Comparison of ENCODE assay signal across 10 cellular contexts in the genomic region with DNA sequence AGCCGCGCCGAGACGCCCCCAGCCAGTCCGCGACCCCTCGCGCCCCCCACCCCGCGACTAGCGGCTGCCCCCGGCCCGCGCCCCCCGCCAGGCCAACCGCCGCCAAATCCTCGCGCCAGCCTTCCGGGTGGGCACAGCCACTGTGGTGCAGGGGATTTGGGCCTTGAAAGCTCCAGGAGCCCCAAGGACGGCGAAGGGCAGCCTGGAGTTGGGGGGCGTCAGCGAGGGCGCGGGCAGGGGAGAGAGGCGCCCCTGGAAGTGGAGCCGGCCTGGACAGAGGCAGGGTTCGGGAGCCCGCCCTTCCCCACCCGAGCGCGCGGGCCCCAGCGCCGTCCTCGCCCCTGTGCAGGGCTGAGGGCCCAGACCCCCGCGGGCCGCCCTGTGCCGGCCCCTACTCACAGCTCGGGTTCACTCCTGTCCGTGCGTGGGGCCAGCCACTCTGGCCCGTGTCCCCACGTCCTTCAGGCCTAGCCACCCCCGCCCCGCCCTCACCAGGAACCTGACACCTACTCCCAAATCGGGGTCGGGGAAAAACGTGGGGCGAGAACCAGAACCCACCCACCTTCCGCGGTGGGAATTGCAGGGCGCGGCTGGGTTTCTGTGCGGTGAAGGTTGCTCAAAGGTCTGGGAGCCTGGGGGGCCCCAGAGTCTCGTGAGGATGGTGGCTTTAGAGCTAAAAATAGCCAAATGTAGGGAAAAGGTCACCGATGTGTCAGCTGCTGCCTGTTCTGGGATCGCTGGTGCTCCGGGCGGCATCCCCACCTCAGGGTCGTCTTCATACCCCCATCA. TPM values are rescaled to one million over a fixed set of nuclear protein-coding genes. Genes with fewer than 3 reads are reported as not detected.
DNase-seq lines count a peak whose midpoint lies in the region; ATAC-seq and TF ChIP-seq lines count a peak whose summit lies in the region.
"Had no signal": no experiment of that assay in that cellular context is flagged by ENCODE, and none has a peak within 500 bp of the region (broad histone marks: within the 10 kb centered on the region; RNA-seq: fewer than 3 reads in every experiment).

A gene (minus strand): TSS at position 441 of the 789 bp plus-strand sequence. CDS start 512 bp downstream, outside the sequence.

- no peaks in the 10 kb centered on the region for H3K36me3 Mint-ChIP-seq in glutamatergic neuron (ENCODE audit: unreplicated experiment)
- no peaks in the 10 kb centered on the region for H3K36me3 Mint-ChIP-seq in osteocyte (ENCODE audit: unreplicated experiment)

- peaks cover 12% of the 10 kb centered on the region for H3K9me3 Mint-ChIP-seq in glutamatergic neuron (ENCODE audit: unreplicated experiment)
- H3K9me3 Mint-ChIP-seq in osteocyte (ENCODE audit: unreplicated experiment) = no peaks in the 10 kb centered on the region

- H3K27ac Mint-ChIP-seq in glutamatergic neuron (ENCODE audit: unreplicated experiment) (no peak within 1 kb of the TSS), osteocyte (ENCODE audit: unreplicated experiment) (no peak within 1 kb of the TSS)

- peaks cover 11% of the 10 kb centered on the region for H3K4me1 ChIP-seq in SJCRH30

- DNase-seq in AG20443 (ENCODE audit: low spot score) (peak; percentile 51), SJCRH30 (peak in 1 of 2 experiments; percentile 50), glutamatergic neuron (peak; percentile 50), osteocyte (ENCODE audit: extremely low spot score, unreplicated experiment) (no peak)
- no peak for DNase-seq in stimulated activated CD4-positive, alpha-beta T cell treated with anti-CD3 and anti-CD28 coated beads, Interleukin-4, amount 100 ng/mL, for 1 hour
- DNase-seq: effector CD8-positive, alpha-beta T cell; GDM1 had no signal

- ATAC-seq in HG03045 (IDR thresholded peaks at IDR 0.05; ENCODE audit: unreplicated experiment) (no peak), HG02763 (IDR thresholded peaks at IDR 0.05; ENCODE audit: unreplicated experiment) (no peak), GM21825 (IDR thresholded peaks at IDR 0.05; ENCODE audit: unreplicated experiment) (no peak)

- no peak within 1 kb of the TSS for H3K4me3 ChIP-seq in SJCRH30

- H3K27me3 ChIP-seq in SJCRH30 = no peaks in the 10 kb centered on the region

- H3K4me1 Mint-ChIP-seq in glutamatergic neuron (ENCODE audit: low read depth, unreplicated experiment) (peaks cover 14% of the 10 kb centered on the region), osteocyte (ENCODE audit: unreplicated experiment) (peaks cover 10% of the 10 kb centered on the region)

- H3K27ac ChIP-seq in SJCRH30 = no peak within 1 kb of the TSS

- no peaks in the 10 kb centered on the region for H3K9me3 ChIP-seq in SJCRH30 (replicated peaks)

- H3K4me3 Mint-ChIP-seq in glutamatergic neuron (ENCODE audit: unreplicated experiment) (peak within 1 kb of the TSS; percentile 55), osteocyte (ENCODE audit: unreplicated experiment) (no peak within 1 kb of the TSS)

- peaks cover 2% of the 10 kb centered on the region for H3K27me3 Mint-ChIP-seq in glutamatergic neuron (ENCODE audit: unreplicated experiment)
- H3K27me3 Mint-ChIP-seq in osteocyte (ENCODE audit: unreplicated experiment) = no peaks in the 10 kb centered on the region

- TF ChIP-seq CTCF in glutamatergic neuron (IDR thresholded peaks at IDR 0.05; ENCODE audit: partially characterized antibody, unreplicated experiment) (no peak), osteocyte (IDR thresholded peaks at IDR 0.05) (no peak)

- H3K36me3 ChIP-seq in SJCRH30 = no peaks in the 10 kb centered on the region

RNA-seq across cellular contexts. Expression of the gene that starts here (rescaled TPM):
- total RNA-seq in SJCRH30 (2014; rRNA removed; shearing (Covaris generic)) = 12.6 and 17.1 TPM in 2 replicates
- 118 TPM for total RNA-seq in glutamatergic neuron (ENCODE audit: unreplicated experiment)
- total RNA-seq in osteocyte = 49.8 and 60.7 TPM in 2 replicates

Comparison
In these comparisons a context has a peak if more than half of its experiments do, and no peak if none do; other contexts are left out.
1. DNase-seq: peak in AG20443 (single experiment) and glutamatergic neuron (single experiment); none in osteocyte (single experiment) and stimulated activated CD4-positive, alpha-beta T cell treated with anti-CD3 and anti-CD28 coated beads, Interleukin-4, amount 100 ng/mL, for 1 hour (single experiment).